Comparison of ENCODE assay signal across 8 cellular contexts in the genomic region with DNA sequence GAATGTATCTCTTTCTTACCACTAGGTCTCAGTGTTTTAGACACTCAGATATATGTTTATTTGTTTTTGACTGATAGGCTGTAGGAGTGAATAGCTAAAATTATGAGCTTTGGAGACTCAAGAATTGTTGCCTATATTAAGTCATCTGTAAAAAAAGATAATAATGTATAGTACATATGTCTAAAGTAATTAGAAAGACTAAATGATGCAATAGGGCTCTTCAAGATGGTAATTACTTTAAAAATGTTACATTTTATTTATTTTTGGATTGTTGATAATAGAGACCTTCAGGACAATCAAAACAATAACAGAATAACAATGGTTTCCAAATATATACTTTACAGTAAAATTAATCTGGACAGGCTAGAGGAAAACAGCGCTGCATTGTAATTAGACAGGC. TPM values are rescaled to one million over a fixed set of nuclear protein-coding genes. Genes with fewer than 3 reads are reported as not detected.
"Had no signal": no experiment of that assay in that cellular context is flagged by ENCODE, and none has a peak within 500 bp of the region (broad histone marks: within the 10 kb centered on the region; RNA-seq: fewer than 3 reads in every experiment).

No MANE protein-coding gene starts in this region.

- FAIRE-seq: HTR-8/SVneo had no signal

- H3K4me2 ChIP-seq: KMS-11 had no signal

- H3K9ac ChIP-seq: KMS-11 had no signal

- H3K27ac ChIP-seq: HL-60, KMS-11 had no signal

- DNase-seq: Karpas-422, KBM-7, KG1 had no signal

RNA-seq across cellular contexts. Expression of gene SCN7A, which starts 19.9 kb away (rescaled TPM):
- total RNA-seq: HT1080 had no signal
- polyA plus RNA-seq: IgD-negative memory B cell had no signal
